In genomic region chr12:94379479-94380113, GRCh38 we compare ENCODE assay signal across 24 cellular contexts.
A peak's percentile ranks its signal among the peaks of the same experiment; 100 is the strongest.
DNase-seq lines count a peak whose midpoint lies in the region; ATAC-seq, FAIRE-seq and TF ChIP-seq lines count a peak whose summit lies in the region.
"Had no signal": no experiment of that assay in that cellular context is flagged by ENCODE, and none has a peak within 500 bp of the region (broad histone marks: within the 10 kb centered on the region; RNA-seq: fewer than 3 reads in every experiment).

No MANE protein-coding gene starts in this region.

- H3K9ac ChIP-seq in GM12878 (ENCODE audit: control insufficient read depth, insufficient read depth, low read length), result no peak overlapping the region
- H3K9ac ChIP-seq: BLaER1 treated with 17β-estradiol and CSF1 and Interleukin-3, amounts not matched to agents 10 nM and 100 nM had no signal

- CTCF ChIA-PET in GM12878 (lab: Yijun Ruan, JAX), result interaction anchor here (0.8 to 1.1 kb wide), 3 partner anchors 25 to 61 kb away, joined by 3 to 4 read pairs (median 3); no protein-coding TSS in a partner anchor

- H3K4me1 Mint-ChIP-seq in activated CD4-positive, alpha-beta T cell treated with anti-CD3 and anti-CD28 coated beads, Interleukin-2, amount 10 ng/mL, durations not matched to agents 24 days and 14 days, result peaks cover 45% of the 10 kb centered on the region
- peaks cover 10 to 20% (median 14%) of the 10 kb centered on the region in 4 donors for H3K4me1 Mint-ChIP-seq in CD4-positive, CD25-positive, alpha-beta regulatory T cell

- no peak for TF ChIP-seq RAD21 in GM12878 (IDR thresholded peaks at IDR 0.05; ENCODE audit: insufficient read depth, low read depth, low read length)

- H3K9me3 Mint-ChIP-seq in activated CD4-positive, alpha-beta T cell treated with anti-CD3 and anti-CD28 coated beads, Interleukin-2, amount 10 ng/mL, durations not matched to agents 24 days and 14 days, result peaks cover 23% of the 10 kb centered on the region
- H3K9me3 Mint-ChIP-seq in CD4-positive, CD25-positive, alpha-beta regulatory T cell, result peaks cover 0 to 7% (median 3%) of the 10 kb centered on the region in 7 donors

- H3K4me3 ChIP-seq in CD4-positive, CD25-positive, alpha-beta regulatory T cell (ENCODE audit: low read depth, low read length), result no peak overlapping the region
- H3K4me3 ChIP-seq in GM12878 (no peak overlapping the region), lower leg skin (ENCODE audit: low read depth, poor library complexity, severe bottlenecking) (no peak overlapping the region)
- H3K4me3 ChIP-seq: A549; BLaER1 treated with 17β-estradiol and CSF1 and Interleukin-3, amounts not matched to agents 10 nM and 100 nM; pancreas had no signal

- WGBS in GM12878 (ENCODE audit: insufficient coverage, insufficient replicate concordance, low lambda C conversion rate, missing lambda C conversion rate), result 6% methylated on average over 2 of the region's 3 CpGs
- 78 to 90% methylated on average over 3 of the region's 3 CpGs for WGBS in lower leg skin, 2 donors

- no peaks in the 10 kb centered on the region for H3K4me1 ChIP-seq in CD4-positive, CD25-positive, alpha-beta regulatory T cell (ENCODE audit: control insufficient read depth, insufficient read depth, low read length, poor library complexity, severe bottlenecking)
- H3K4me1 ChIP-seq in GM12878 (ENCODE audit: control insufficient read depth, insufficient read depth, low read length), result peaks cover 4% of the 10 kb centered on the region
- H3K4me1 ChIP-seq: BLaER1 treated with 17β-estradiol and CSF1 and Interleukin-3, amounts not matched to agents 10 nM and 100 nM; foreskin keratinocyte; pancreas had no signal

- no peaks in the 10 kb centered on the region for H3K27me3 Mint-ChIP-seq in activated CD4-positive, alpha-beta T cell treated with anti-CD3 and anti-CD28 coated beads, Interleukin-2, amount 10 ng/mL, durations not matched to agents 24 days and 14 days
- H3K27me3 Mint-ChIP-seq in CD4-positive, CD25-positive, alpha-beta regulatory T cell, result no peaks in the 10 kb centered on the region
- H3K27me3 Mint-ChIP-seq: activated B cell treated with CpG ODN at 0.5 μM for 24 hours; memory B cell; naive thymus-derived CD4-positive, alpha-beta T cell had no signal

- peaks cover 0 to 6% of the 10 kb centered on the region in 2 experiments for H3K9me3 ChIP-seq in CD4-positive, CD25-positive, alpha-beta regulatory T cell (ENCODE audit: control insufficient read depth in 2 of 2, low read length in 2 of 2)
- peaks cover 5% of the 10 kb centered on the region; the same call in 2 of the 3 replicates for H3K9me3 ChIP-seq in GM12878 (replicated peaks; ENCODE audit: control insufficient read depth, insufficient read depth, low read length)
- H3K9me3 ChIP-seq: pancreas had no signal

- H4K20me1 ChIP-seq in GM12878 (ENCODE audit: control insufficient read depth, insufficient read depth), result no peaks in the 10 kb centered on the region
- H4K20me1 ChIP-seq: BLaER1 treated with 17β-estradiol and CSF1 and Interleukin-3, amounts not matched to agents 10 nM and 100 nM had no signal

- H3K36me3 Mint-ChIP-seq in activated CD4-positive, alpha-beta T cell treated with anti-CD3 and anti-CD28 coated beads, Interleukin-2, amount 10 ng/mL, durations not matched to agents 24 days and 14 days (ENCODE audit: low read depth), result peaks cover 59% of the 10 kb centered on the region
- H3K36me3 Mint-ChIP-seq in CD4-positive, CD25-positive, alpha-beta regulatory T cell, result peaks cover 26% of the 10 kb centered on the region

- peak overlapping the region; percentile 53 for H3K4me3 Mint-ChIP-seq in activated CD4-positive, alpha-beta T cell treated with anti-CD3 and anti-CD28 coated beads, Interleukin-2, amount 10 ng/mL, durations not matched to agents 24 days and 14 days
- peak overlapping the region in 1 of 4 donors; percentile 43 for H3K4me3 Mint-ChIP-seq in CD4-positive, CD25-positive, alpha-beta regulatory T cell
- H3K4me3 Mint-ChIP-seq: activated B cell treated with CpG ODN at 0.5 μM for 24 hours, memory B cell had no signal

- FAIRE-seq in GM12878 (lab: Jason Lieb, UNC) (no peak), HTR-8/SVneo (lab: Jason Lieb, UNC) (no peak)
- FAIRE-seq: A549, G401.6, pancreas had no signal

- H2AFZ ChIP-seq in GM12878 (ENCODE audit: control insufficient read depth, low read depth, low read length), result no peak overlapping the region

- no peak for TF ChIP-seq POLR2A in GM12878 (IDR thresholded peaks at IDR 0.05; ENCODE audit: low read depth, low read length)
- no peak for TF ChIP-seq POLR2A in lower leg skin (IDR thresholded peaks at IDR 0.05)

- H3K27ac ChIP-seq in CD4-positive, CD25-positive, alpha-beta regulatory T cell (ENCODE audit: insufficient read depth, low read length, poor library complexity, severe bottlenecking), result no peak overlapping the region
- no peak overlapping the region for H3K27ac ChIP-seq in GM12878 (ENCODE audit: control insufficient read depth, insufficient read depth)
- H3K27ac ChIP-seq: A549; BLaER1 treated with 17β-estradiol and CSF1 and Interleukin-3, amounts not matched to agents 10 nM and 100 nM; foreskin keratinocyte; pancreas had no signal

- SMC1A ChIA-PET in GM12878 (lab: Charles Lee; ENCODE audit: uncharacterized antibody, unreplicated experiment), result interaction anchor here (0.7 to 3.4 kb wide), 11 partner anchors 9 to 244 kb away, joined by 3 to 20 read pairs (median 4); no protein-coding TSS in a partner anchor

- no TSS peak for BruUV-seq in GM12878 (replicated peaks; lab: Mats Ljungman, UMichigan)

- DNase-seq in activated CD4-positive, alpha-beta T cell treated with anti-CD3 and anti-CD28 coated beads, Interleukin-2, amount 10 ng/mL, durations not matched to agents 24 days and 14 days, result peak; percentile 61
- DNase-seq in activated CD4-positive, alpha-beta T cell treated with anti-CD3 and anti-CD28 coated beads for 4 hours, result no peak
- DNase-seq in CD4-positive, CD25-positive, alpha-beta regulatory T cell, result peak in 1 of 3 donors; percentile 28
- DNase-seq in GM12878 (ENCODE audit: low read depth, low spot score) (no peak), HTR-8/SVneo (ENCODE audit: insufficient read length, low spot score) (no peak), lower leg skin (ENCODE audit: low spot score in 2 of 2) (no peak)
- DNase-seq: activated B cell treated with CpG ODN at 0.5 μM for 24 hours; caudate nucleus; foreskin keratinocyte; Karpas-422; kidney glomerular epithelial cell; NCI-H1048; NCI-H2029; NCI-H446; pancreas; stimulated activated CD4-positive, alpha-beta T cell treated with anti-CD3 and anti-CD28 coated beads, Interleukin-1b, Interleukin-23, amount 100 ng/mL, for 48 hours had no signal

- peak overlapping the region; percentile 78 for H3K27ac Mint-ChIP-seq in activated CD4-positive, alpha-beta T cell treated with anti-CD3 and anti-CD28 coated beads, Interleukin-2, amount 10 ng/mL, durations not matched to agents 24 days and 14 days
- H3K27ac Mint-ChIP-seq in CD4-positive, CD25-positive, alpha-beta regulatory T cell, result peak overlapping the region in 2 of 3 donors; percentile 33 to 62
- H3K27ac Mint-ChIP-seq: activated B cell treated with CpG ODN at 0.5 μM for 24 hours, memory B cell had no signal

- no peak for TF ChIP-seq EP300 in GM12878 (IDR thresholded peaks at IDR 0.05; ENCODE audit: borderline replicate concordance in 1 of 2, control insufficient read depth in 1 of 2, low read depth in 2 of 2, low read length in 2 of 2)

- no peak for ATAC-seq in CD4-positive, CD25-positive, alpha-beta regulatory T cell (ENCODE audit: low read depth in 2 of 2)
- peak; percentile 47 for ATAC-seq in HG02870 (IDR thresholded peaks at IDR 0.05; ENCODE audit: unreplicated experiment)
- ATAC-seq in GM12878, result peak; percentile 58; the same call in 2 of the 3 replicates
- no peak for ATAC-seq in HG03175 (IDR thresholded peaks at IDR 0.05; ENCODE audit: unreplicated experiment)
- ATAC-seq: A549; foreskin keratinocyte; naive thymus-derived CD4-positive, alpha-beta T cell; pancreas; sciatic nerve had no signal

- TF ChIP-seq CTCF in GM12878 (IDR thresholded peaks at IDR 0.05 in 2 of 3, conservative IDR thresholded peaks at IDR 0.05 in 1 of 3; ENCODE audit: control insufficient read depth in 2 of 3, extremely low read depth in 1 of 3, insufficient read depth in 1 of 3, low read depth in 3 of 3, low read length in 3 of 3), result no peak
- TF ChIP-seq CTCF in lower leg skin (IDR thresholded peaks at IDR 0.05), result no peak

- in situ Hi-C loops in GM12878 (cut with MboI), result no loop called here

- POLR2A ChIA-PET in GM12878 (lab: Charles Lee), result interaction anchor here (0.5 to 0.6 kb wide), 2 partner anchors 23 to 106 kb away, joined by 3 read pairs; no protein-coding TSS in a partner anchor

- H3K79me2 ChIP-seq in GM12878 (ENCODE audit: control insufficient read depth, insufficient read depth, low read length), result no peaks in the 10 kb centered on the region

- RAD21 ChIA-PET in GM12878 (lab: Charles Lee; ENCODE audit: unreplicated experiment), result interaction anchor here (0.7 to 2.2 kb wide), 3 partner anchors 26 to 172 kb away, joined by 3 to 11 read pairs (median 6); no protein-coding TSS in a partner anchor

- H3K27me3 ChIP-seq in CD4-positive, CD25-positive, alpha-beta regulatory T cell (ENCODE audit: control insufficient read depth, insufficient read depth, low read length), result no peaks in the 10 kb centered on the region
- H3K27me3 ChIP-seq in GM12878 (replicated peaks in 1 of 2; ENCODE audit: control insufficient read depth in 2 of 2, insufficient read depth in 2 of 2, low read length in 1 of 2), result no peaks in the 10 kb centered on the region
- H3K27me3 ChIP-seq: BLaER1 treated with 17β-estradiol and CSF1 and Interleukin-3, amounts not matched to agents 10 nM and 100 nM; foreskin keratinocyte; pancreas had no signal

- H3K36me3 ChIP-seq in CD4-positive, CD25-positive, alpha-beta regulatory T cell (ENCODE audit: control insufficient read depth, insufficient read depth, low read length), result peaks cover 2% of the 10 kb centered on the region
- peaks cover 0 to 11% of the 10 kb centered on the region in 2 experiments; a peak in 1 of 4 replicates for H3K36me3 ChIP-seq in GM12878 (ENCODE audit: control insufficient read depth in 2 of 2, insufficient read depth in 2 of 2, low read length in 1 of 2)
- H3K36me3 ChIP-seq: pancreas had no signal

- intact Hi-C loops in activated CD4-positive, alpha-beta T cell treated with anti-CD3 and anti-CD28 coated beads, Interleukin-2, amount 10 ng/mL, durations not matched to agents 24 days and 14 days (cut with micrococcal nuclease), result loop anchor here (1.0 to 10.0 kb wide), 3 partner anchors 7 to 205 kb away; no protein-coding TSS in a partner anchor
- intact Hi-C loops in GM12878 (cut with micrococcal nuclease; ENCODE audit: unreplicated experiment), result no loop called here
- intact Hi-C loops in lower leg skin (cut with DNase I; ENCODE audit: low total_unique reads), result no loop called here

- H3K4me2 ChIP-seq in GM12878 (ENCODE audit: control insufficient read depth, insufficient read depth), result no peak overlapping the region
- H3K4me2 ChIP-seq: A549; BLaER1 treated with 17β-estradiol and CSF1 and Interleukin-3, amounts not matched to agents 10 nM and 100 nM had no signal

TF ChIP-seq in GM12878, 131 proteins besides CTCF, POLR2A, EP300 and RAD21 (continues in another document):
- TF ChIP-seq SPI1 (IDR thresholded peaks at IDR 0.05; ENCODE audit: borderline replicate concordance, insufficient read depth, low read depth, low read length) (no peak), TBL1XR1 (IDR thresholded peaks at IDR 0.05; ENCODE audit: low read depth, low read length) (no peak), JUNB (IDR thresholded peaks at IDR 0.05) (peak; percentile 54), MEF2B (IDR thresholded peaks at IDR 0.05; ENCODE audit: partially characterized antibody, poor library complexity, severe bottlenecking) (peak; percentile 60)

Comparison
In these comparisons a context has a peak if more than half of its experiments do, and no peak if none do; other contexts are left out.
1. ATAC-seq: peak in HG02870 (single experiment) and GM12878 (single experiment); none in CD4-positive, CD25-positive, alpha-beta regulatory T cell (0 of 2) and HG03175 (single experiment).